In the genomic region with DNA sequence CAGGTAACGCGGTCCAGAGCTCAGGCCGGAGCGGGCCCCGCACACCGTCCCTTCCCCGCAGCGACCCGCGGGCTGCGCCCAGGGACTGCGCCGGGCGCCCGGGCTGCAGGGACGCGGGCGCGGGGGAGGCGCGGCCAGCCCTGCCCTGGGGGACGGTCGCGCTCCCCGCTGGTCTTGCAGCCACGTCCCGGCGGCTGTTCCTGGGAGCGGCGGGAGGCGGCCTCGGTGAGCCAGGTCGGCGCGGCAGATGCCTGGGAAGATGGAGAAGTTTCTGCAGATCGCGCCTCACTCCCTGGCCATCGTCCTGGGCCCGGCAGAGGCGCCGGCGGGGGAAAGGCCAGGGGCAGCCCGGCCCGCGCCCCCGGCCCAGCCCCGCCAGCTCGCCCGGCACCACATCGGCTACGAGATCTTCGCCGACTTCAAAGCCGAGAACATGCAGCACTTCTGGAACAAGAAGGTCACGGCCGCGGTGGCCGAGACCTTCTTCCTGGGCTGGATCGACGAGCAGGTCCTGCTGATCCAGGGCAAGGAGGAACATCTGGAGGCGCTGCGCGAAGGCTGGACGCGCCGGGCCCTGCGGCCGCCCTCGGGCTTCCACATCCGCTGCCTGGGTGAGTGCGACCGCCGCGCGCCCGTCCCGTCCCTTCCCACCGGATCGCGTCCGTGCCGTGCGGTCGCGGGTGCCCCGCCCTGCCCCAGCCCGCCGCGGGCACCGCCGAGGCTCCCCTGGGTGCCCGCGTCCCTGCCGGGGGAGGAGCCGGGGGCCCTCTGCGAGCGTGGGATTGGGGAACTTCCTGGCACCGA, we compare ENCODE assay signal across 8 cellular contexts.
DNase-seq lines count a peak whose midpoint lies in the region; TF ChIP-seq lines count a peak whose summit lies in the region.

No MANE protein-coding gene starts in this region.

- H4K20me1 ChIP-seq in Karpas-422 (ENCODE audit: insufficient read depth, low read depth, low read length): no peaks in the 10 kb centered on the region

- no peaks in the 10 kb centered on the region for H3K79me2 ChIP-seq in Karpas-422 (ENCODE audit: low read length)

- DNase-seq in CD14-positive monocyte (ENCODE audit: low spot score) (no peak), KBM-7 (peak; percentile 25), thyroid gland (peak; percentile 70), germinal center (ENCODE audit: low spot score) (no peak), NCI-H2196 (lab: John Stamatoyannopoulos, UW; ENCODE audit: unreplicated experiment) (no peak), Karpas-422 (no peak)

- H3K27me3 Mint-ChIP-seq in CD14-positive monocyte (ENCODE audit: low read depth in 3 of 3): peaks cover 28 to 59% (median 41%) of the 10 kb centered on the region in 3 donors
- peaks cover 53% of the 10 kb centered on the region for H3K27me3 Mint-ChIP-seq in dendritic cell treated with granulocyte-macrophage colony-stimulating factor and Interleukin-4, amounts not matched to agents 40 ng/mL and 50 ng/mL, for 4 days

- 2% methylated on average over 98 of the region's 98 CpGs for WGBS in liver
- WGBS in thyroid gland, 2 donors: 1% methylated on average over 36 of the region's 98 CpGs; no CpG with 5 or more reads in 1 of the 2 donors

- H3K36me3 ChIP-seq in liver (ENCODE audit: control insufficient read depth in 4 of 4, insufficient read depth in 3 of 4, low read depth in 1 of 4, low read length in 3 of 4) (peaks cover 0 to 2% (median 0%) of the 10 kb centered on the region in 4 donors), thyroid gland (no peaks in the 10 kb centered on the region), Karpas-422 (ENCODE audit: insufficient read depth, low read length) (no peaks in the 10 kb centered on the region)

- no peak overlapping the region for H2AFZ ChIP-seq in Karpas-422 (ENCODE audit: low read length)

- TF ChIP-seq POLR2A in thyroid gland (IDR thresholded peaks at IDR 0.05): peak in 1 of 2 donors; percentile 59

- no peak overlapping the region for H3K27ac Mint-ChIP-seq in CD14-positive monocyte
- H3K27ac Mint-ChIP-seq in dendritic cell treated with granulocyte-macrophage colony-stimulating factor and Interleukin-4, amounts not matched to agents 40 ng/mL and 50 ng/mL, for 4 days: no peak overlapping the region

- peaks cover 6 to 17% (median 11%) of the 10 kb centered on the region in 4 donors for H3K4me1 ChIP-seq in liver (ENCODE audit: control insufficient read depth in 4 of 4, insufficient read depth in 4 of 4, low read length in 3 of 4)
- H3K4me1 ChIP-seq in thyroid gland: peaks cover 24 to 28% of the 10 kb centered on the region in 2 donors
- H3K4me1 ChIP-seq in Karpas-422 (ENCODE audit: low read length): no peaks in the 10 kb centered on the region

- peaks cover 0 to 8% (median 1%) of the 10 kb centered on the region in 4 donors for H3K27me3 ChIP-seq in liver (ENCODE audit: control insufficient read depth in 4 of 4, insufficient read depth in 4 of 4, low read length in 3 of 4)
- H3K27me3 ChIP-seq in thyroid gland: no peaks in the 10 kb centered on the region
- no peaks in the 10 kb centered on the region for H3K27me3 ChIP-seq in Karpas-422 (ENCODE audit: low read length)

- H3K36me3 Mint-ChIP-seq in CD14-positive monocyte: peaks cover 0 to 2% of the 10 kb centered on the region in 2 donors
- H3K36me3 Mint-ChIP-seq in dendritic cell treated with granulocyte-macrophage colony-stimulating factor and Interleukin-4, amounts not matched to agents 40 ng/mL and 50 ng/mL, for 4 days (ENCODE audit: low read depth): no peaks in the 10 kb centered on the region

- peaks cover 14% of the 10 kb centered on the region for H3K4me1 Mint-ChIP-seq in CD14-positive monocyte
- H3K4me1 Mint-ChIP-seq in dendritic cell treated with granulocyte-macrophage colony-stimulating factor and Interleukin-4, amounts not matched to agents 40 ng/mL and 50 ng/mL, for 4 days (ENCODE audit: low read depth): no peaks in the 10 kb centered on the region

- peak overlapping the region in 2 of 3 donors; percentile 37 to 74 for H3K4me3 ChIP-seq in liver (ENCODE audit: low read depth in 1 of 3, low read length in 3 of 3)
- H3K4me3 ChIP-seq in thyroid gland (replicated peaks in 1 of 3): peak overlapping the region; percentile 18 to 79 (median 19)
- no peak overlapping the region for H3K4me3 ChIP-seq in Karpas-422 (ENCODE audit: low read length)

- H3K9me3 Mint-ChIP-seq in CD14-positive monocyte: peaks cover 8 to 18% (median 12%) of the 10 kb centered on the region in 7 donors
- peaks cover 11% of the 10 kb centered on the region for H3K9me3 Mint-ChIP-seq in dendritic cell treated with granulocyte-macrophage colony-stimulating factor and Interleukin-4, amounts not matched to agents 40 ng/mL and 50 ng/mL, for 4 days

- intact Hi-C loops in CD14-positive monocyte (cut with micrococcal nuclease): no loop called here
- intact Hi-C loops in dendritic cell treated with granulocyte-macrophage colony-stimulating factor and Interleukin-4, amounts not matched to agents 40 ng/mL and 50 ng/mL, for 4 days (cut with micrococcal nuclease): no loop called here
- intact Hi-C loops in thyroid gland (cut with DNase I): no loop called here

- no peaks in the 10 kb centered on the region for H3K9me2 ChIP-seq in Karpas-422 (replicated peaks; ENCODE audit: insufficient read depth, low read length)

- TF ChIP-seq CTCF in CD14-positive monocyte (IDR thresholded peaks at IDR 0.05) (no peak), liver (IDR thresholded peaks at IDR 0.05; ENCODE audit: low read depth, low read length, missing input control) (no peak), thyroid gland (IDR thresholded peaks at IDR 0.05) (peak in 1 of 6 experiments; percentile 12)

- H3K9ac ChIP-seq in liver (ENCODE audit: low read depth in 1 of 2, low read length in 2 of 2) (no peak overlapping the region), Karpas-422 (ENCODE audit: low read length) (no peak overlapping the region)

- TF ChIP-seq RAD21 in liver (IDR thresholded peaks at IDR 0.05): no peak

- H3K4me2 ChIP-seq in Karpas-422 (ENCODE audit: low read depth, low read length, poor library complexity, severe bottlenecking): no peak overlapping the region

- peak overlapping the region; percentile 62 to 84 for H3K4me3 Mint-ChIP-seq in CD14-positive monocyte
- peak overlapping the region; percentile 67 for H3K4me3 Mint-ChIP-seq in dendritic cell treated with granulocyte-macrophage colony-stimulating factor and Interleukin-4, amounts not matched to agents 40 ng/mL and 50 ng/mL, for 4 days

- H3K9me3 ChIP-seq in liver (ENCODE audit: control insufficient read depth in 4 of 4, low read length in 3 of 4) (peaks cover 7 to 18% (median 14%) of the 10 kb centered on the region in 4 donors), thyroid gland (no peaks in the 10 kb centered on the region), Karpas-422 (ENCODE audit: low read length) (no peaks in the 10 kb centered on the region)

- H3K27ac ChIP-seq in liver (ENCODE audit: low read depth in 1 of 2, low read length in 2 of 2) (peak overlapping the region; percentile 48 to 65), thyroid gland (peak overlapping the region; percentile 81 to 96 (median 89)), Karpas-422 (ENCODE audit: low read length) (no peak overlapping the region)

- in situ Hi-C loops in KBM-7 (cut with MboI; ENCODE audit: low pct_unique_long_range_greater_than_20kb, low sequenced_read_pairs): no loop called here

TF ChIP-seq in liver, 16 proteins besides CTCF, POLR2A, EP300 and RAD21 (continues in another document):
- no peak for TF ChIP-seq YY1 (IDR thresholded peaks at IDR 0.05)
- TF ChIP-seq, protein P1, sequence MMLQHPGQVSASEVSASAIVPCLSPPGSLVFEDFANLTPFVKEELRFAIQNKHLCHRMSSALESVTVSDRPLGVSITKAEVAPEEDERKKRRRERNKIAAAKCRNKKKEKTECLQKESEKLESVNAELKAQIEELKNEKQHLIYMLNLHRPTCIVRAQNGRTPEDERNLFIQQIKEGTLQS (IDR thresholded peaks at IDR 0.05): no peak
- no peak for TF ChIP-seq HNF4G (IDR thresholded peaks at IDR 0.05)
- TF ChIP-seq FOXA2 (IDR thresholded peaks at IDR 0.05): no peak
- TF ChIP-seq, protein P2, sequence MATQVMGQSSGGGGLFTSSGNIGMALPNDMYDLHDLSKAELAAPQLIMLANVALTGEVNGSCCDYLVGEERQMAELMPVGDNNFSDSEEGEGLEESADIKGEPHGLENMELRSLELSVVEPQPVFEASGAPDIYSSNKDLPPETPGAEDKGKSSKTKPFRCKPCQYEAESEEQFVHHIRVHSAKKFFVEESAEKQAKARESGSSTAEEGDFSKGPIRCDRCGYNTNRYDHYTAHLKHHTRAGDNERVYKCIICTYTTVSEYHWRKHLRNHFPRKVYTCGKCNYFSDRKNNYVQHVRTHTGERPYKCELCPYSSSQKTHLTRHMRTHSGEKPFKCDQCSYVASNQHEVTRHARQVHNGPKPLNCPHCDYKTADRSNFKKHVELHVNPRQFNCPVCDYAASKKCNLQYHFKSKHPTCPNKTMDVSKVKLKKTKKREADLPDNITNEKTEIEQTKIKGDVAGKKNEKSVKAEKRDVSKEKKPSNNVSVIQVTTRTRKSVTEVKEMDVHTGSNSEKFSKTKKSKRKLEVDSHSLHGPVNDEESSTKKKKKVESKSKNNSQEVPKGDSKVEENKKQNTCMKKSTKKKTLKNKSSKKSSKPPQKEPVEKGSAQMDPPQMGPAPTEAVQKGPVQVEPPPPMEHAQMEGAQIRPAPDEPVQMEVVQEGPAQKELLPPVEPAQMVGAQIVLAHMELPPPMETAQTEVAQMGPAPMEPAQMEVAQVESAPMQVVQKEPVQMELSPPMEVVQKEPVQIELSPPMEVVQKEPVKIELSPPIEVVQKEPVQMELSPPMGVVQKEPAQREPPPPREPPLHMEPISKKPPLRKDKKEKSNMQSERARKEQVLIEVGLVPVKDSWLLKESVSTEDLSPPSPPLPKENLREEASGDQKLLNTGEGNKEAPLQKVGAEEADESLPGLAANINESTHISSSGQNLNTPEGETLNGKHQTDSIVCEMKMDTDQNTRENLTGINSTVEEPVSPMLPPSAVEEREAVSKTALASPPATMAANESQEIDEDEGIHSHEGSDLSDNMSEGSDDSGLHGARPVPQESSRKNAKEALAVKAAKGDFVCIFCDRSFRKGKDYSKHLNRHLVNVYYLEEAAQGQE (IDR thresholded peaks at IDR 0.05): no peak
- TF ChIP-seq, protein P3, sequence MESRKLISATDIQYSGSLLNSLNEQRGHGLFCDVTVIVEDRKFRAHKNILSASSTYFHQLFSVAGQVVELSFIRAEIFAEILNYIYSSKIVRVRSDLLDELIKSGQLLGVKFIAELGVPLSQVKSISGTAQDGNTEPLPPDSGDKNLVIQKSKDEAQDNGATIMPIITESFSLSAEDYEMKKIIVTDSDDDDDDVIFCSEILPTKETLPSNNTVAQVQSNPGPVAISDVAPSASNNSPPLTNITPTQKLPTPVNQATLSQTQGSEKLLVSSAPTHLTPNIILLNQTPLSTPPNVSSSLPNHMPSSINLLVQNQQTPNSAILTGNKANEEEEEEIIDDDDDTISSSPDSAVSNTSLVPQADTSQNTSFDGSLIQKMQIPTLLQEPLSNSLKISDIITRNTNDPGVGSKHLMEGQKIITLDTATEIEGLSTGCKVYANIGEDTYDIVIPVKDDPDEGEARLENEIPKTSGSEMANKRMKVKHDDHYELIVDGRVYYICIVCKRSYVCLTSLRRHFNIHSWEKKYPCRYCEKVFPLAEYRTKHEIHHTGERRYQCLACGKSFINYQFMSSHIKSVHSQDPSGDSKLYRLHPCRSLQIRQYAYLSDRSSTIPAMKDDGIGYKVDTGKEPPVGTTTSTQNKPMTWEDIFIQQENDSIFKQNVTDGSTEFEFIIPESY (IDR thresholded peaks at IDR 0.05): no peak

Comparison
In these comparisons a context has a peak if more than half of its experiments do, and no peak if none do; other contexts are left out.
1. DNase-seq: peak in KBM-7 (single experiment) and thyroid gland (2 of 2); none in CD14-positive monocyte (single experiment), germinal center (single experiment), NCI-H2196 (single experiment) and Karpas-422 (single experiment).